In genomic region chr12:49322367-49322707, GRCh38 we compare ENCODE assay signal across 8 cellular contexts. TPM values are rescaled to one million over a fixed set of nuclear protein-coding genes. Genes with fewer than 3 reads are reported as not detected.
DNase-seq lines count a peak whose midpoint lies in the region; ATAC-seq and TF ChIP-seq lines count a peak whose summit lies in the region.

No MANE protein-coding gene starts in this region.

- no peak for DNase-seq in activated naive CD4-positive, alpha-beta T cell treated with anti-CD3 and anti-CD28 coated beads, Interleukin-2, amount 10 ng/mL, durations not matched to agents 7 days and 5 days
- DNase-seq in activated naive CD4-positive, alpha-beta T cell treated with Interleukin-2 at 50 U/mL for 16 hours, result no peak
- DNase-seq in adipocyte (ENCODE audit: low read depth), result no peak
- DNase-seq in lower leg skin (ENCODE audit: low spot score in 2 of 2), result no peak
- DNase-seq in transverse colon, result no peak
- DNase-seq in adrenal gland, result no peak
- DNase-seq in glomerular visceral epithelial cell (ENCODE audit: extremely low spot score), result no peak

- TF ChIP-seq POLR2A in lower leg skin (IDR thresholded peaks at IDR 0.05) (no peak), transverse colon (IDR thresholded peaks at IDR 0.05) (no peak), adrenal gland (IDR thresholded peaks at IDR 0.05) (no peak)

- H3K27me3 ChIP-seq in adipocyte (replicated peaks; ENCODE audit: control insufficient read depth, insufficient read depth, low read length) (no peaks in the 10 kb centered on the region), transverse colon (no peaks in the 10 kb centered on the region), adrenal gland (no peaks in the 10 kb centered on the region)

- peak overlapping the region; percentile 89 for H3K4me3 ChIP-seq in adipocyte (ENCODE audit: low read length)
- H3K4me3 ChIP-seq in lower leg skin (ENCODE audit: low read depth, poor library complexity, severe bottlenecking), result peak overlapping the region; percentile 44
- peak overlapping the region; percentile 33 to 86 (median 66) for H3K4me3 ChIP-seq in transverse colon
- H3K4me3 ChIP-seq in adrenal gland, result peak overlapping the region in 2 of 4 donors; percentile 57

- H3K36me3 ChIP-seq in adipocyte (ENCODE audit: control insufficient read depth, insufficient read depth, low read length, severe bottlenecking) (no peaks in the 10 kb centered on the region), transverse colon (no peaks in the 10 kb centered on the region), adrenal gland (replicated peaks in 1 of 2) (no peaks in the 10 kb centered on the region)

- WGBS in lower leg skin, 2 donors, result 31 to 34% methylated on average over 12 of the region's 12 CpGs
- 36 to 48% methylated on average over 11 to 12 of the region's 12 CpGs for WGBS in transverse colon (ENCODE audit: low coverage in 1 of 2), 2 donors
- WGBS in adrenal gland, 4 donors, result 42 to 53% (median 44%) methylated on average over 11 to 12 of the region's 12 CpGs

- H3K9me3 Mint-ChIP-seq in activated naive CD4-positive, alpha-beta T cell treated with anti-CD3 and anti-CD28 coated beads, Interleukin-2, amount 10 ng/mL, durations not matched to agents 7 days and 5 days, result no peaks in the 10 kb centered on the region

- H3K36me3 Mint-ChIP-seq in activated naive CD4-positive, alpha-beta T cell treated with anti-CD3 and anti-CD28 coated beads, Interleukin-2, amount 10 ng/mL, durations not matched to agents 7 days and 5 days, result peaks cover 27% of the 10 kb centered on the region

- CTCF ChIA-PET in activated naive CD4-positive, alpha-beta T cell treated with anti-CD3 and anti-CD28 coated beads, Interleukin-2, amount 10 ng/mL, durations not matched to agents 7 days and 5 days (lab: Charles Lee), result interaction anchor here (0.9 to 2.3 kb wide), 6 partner anchors 10 to 191 kb away, joined by 3 to 18 read pairs (median 7); partner anchors contain the start of genes C1QL4, DNAJC22 and PRPH

- peaks cover 42% of the 10 kb centered on the region for H3K4me1 Mint-ChIP-seq in activated naive CD4-positive, alpha-beta T cell treated with anti-CD3 and anti-CD28 coated beads, Interleukin-2, amount 10 ng/mL, durations not matched to agents 7 days and 5 days

- H3K27ac ChIP-seq in transverse colon, result peak overlapping the region; percentile 55 to 87 (median 64)
- peak overlapping the region in 1 of 5 donors; percentile 52 for H3K27ac ChIP-seq in adrenal gland

- ATAC-seq in HG02763 (IDR thresholded peaks at IDR 0.05; ENCODE audit: unreplicated experiment), result no peak

- H3K27ac Mint-ChIP-seq in activated naive CD4-positive, alpha-beta T cell treated with anti-CD3 and anti-CD28 coated beads, Interleukin-2, amount 10 ng/mL, durations not matched to agents 7 days and 5 days, result peak overlapping the region; percentile 94

- H3K9me3 ChIP-seq in adipocyte (ENCODE audit: control insufficient read depth, low read length) (no peaks in the 10 kb centered on the region), transverse colon (no peaks in the 10 kb centered on the region), adrenal gland (replicated peaks in 1 of 3) (no peaks in the 10 kb centered on the region)

- in situ Hi-C loops in transverse colon (cut with MboI; ENCODE audit: low pct_ligation_motif_present in 1 of 4, low pct_unique_long_range_greater_than_20kb in 1 of 4, low sequenced_read_pairs in 3 of 4), result no loop called here

- TF ChIP-seq CTCF in lower leg skin (IDR thresholded peaks at IDR 0.05) (no peak), transverse colon (IDR thresholded peaks at IDR 0.05) (no peak), adrenal gland (IDR thresholded peaks at IDR 0.05) (no peak)

- TF ChIP-seq EP300 in transverse colon (IDR thresholded peaks at IDR 0.05; ENCODE audit: low read depth), result no peak

- H3K4me1 ChIP-seq in adipocyte (ENCODE audit: control insufficient read depth, insufficient read depth, low read length) (peaks cover 10% of the 10 kb centered on the region), transverse colon (peaks cover 4 to 17% (median 13%) of the 10 kb centered on the region in 4 donors), adrenal gland (replicated peaks in 1 of 2) (peaks cover 0 to 12% of the 10 kb centered on the region in 2 donors)

- peak overlapping the region; percentile 88 for H3K9ac ChIP-seq in adipocyte (ENCODE audit: low read length)

- H3K27me3 Mint-ChIP-seq in activated naive CD4-positive, alpha-beta T cell treated with anti-CD3 and anti-CD28 coated beads, Interleukin-2, amount 10 ng/mL, durations not matched to agents 7 days and 5 days, result peaks cover 7% of the 10 kb centered on the region

- peak overlapping the region; percentile 98 for H3K4me3 Mint-ChIP-seq in activated naive CD4-positive, alpha-beta T cell treated with anti-CD3 and anti-CD28 coated beads, Interleukin-2, amount 10 ng/mL, durations not matched to agents 7 days and 5 days

- intact Hi-C loops in lower leg skin (cut with DNase I; ENCODE audit: low total_unique reads), result no loop called here
- intact Hi-C loops in transverse colon (cut with DNase I; ENCODE audit: low total_unique reads), result no loop called here
- intact Hi-C loops in adrenal gland (cut with DNase I), result no loop called here

RNA-seq across cellular contexts. Expression of gene TROAP, which starts 0.7 kb away (rescaled TPM):
- 10 to 100 TPM in 1 of 4 donors, 1 to 10 TPM in 3; 2.1 to 24.2 (median 6.7) TPM for total RNA-seq in lower leg skin
- total RNA-seq in transverse colon, result 100 to 1,000 TPM in 1 of 4 donors, 1 to 10 TPM in 3; 1.1 to 100 (median 2.7) TPM
- 1 to 10 TPM in 6 of 8 donors, under 1 TPM in 1, not detected in 1; 0.53 to 2.9 (median 1.8) TPM for total RNA-seq in adrenal gland
- polyA plus RNA-seq in adrenal gland, result 1 to 10 TPM; 1.1 to 1.8 (median 1.1) TPM

RNA-seq across cellular contexts. Expression of gene C1QL4, which starts 14.7 kb away (rescaled TPM):
- total RNA-seq in lower leg skin (1 to 10 TPM in 2 of 4 donors, under 1 TPM in 1, not detected in 1; 0.62 to 2.5 (median 1.1) TPM), transverse colon (not detected), adrenal gland (under 1 TPM in 2 of 8 donors, not detected in 6; 0.14 to 0.20 TPM)
- not detected for polyA plus RNA-seq in adrenal gland

RNA-seq across cellular contexts. Expression of gene DNAJC22, which starts 24.4 kb away (rescaled TPM):
- total RNA-seq in lower leg skin (under 1 TPM; 0.21 to 0.52 (median 0.35) TPM), transverse colon (10 to 100 TPM; 25.4 to 43.8 (median 39.2) TPM), adrenal gland (1 to 10 TPM in 2 of 8 donors, under 1 TPM in 6; 0.60 to 2.9 (median 0.78) TPM)
- under 1 TPM; 0.40 to 0.51 (median 0.48) TPM for polyA plus RNA-seq in adrenal gland

RNA-seq across cellular contexts. Expression of gene PRPH, which starts 27.4 kb away (rescaled TPM):
- 1 to 10 TPM in 1 of 4 donors, under 1 TPM in 2, not detected in 1; 0.19 to 1.4 (median 0.61) TPM for total RNA-seq in lower leg skin
- 10 to 100 TPM in 2 of 4 donors, 1 to 10 TPM in 2; 7.9 to 18.7 (median 10.5) TPM for total RNA-seq in transverse colon
- 1 to 10 TPM in 3 of 8 donors, under 1 TPM in 2, not detected in 3; 0.16 to 6.1 (median 2.3) TPM for total RNA-seq in adrenal gland
- polyA plus RNA-seq in adrenal gland, result 10 to 100 TPM in 1 of 3 donors, 1 to 10 TPM in 2; 5.9 to 27.8 (median 9.6) TPM

RNA-seq across cellular contexts. Expression of gene SPATS2, which starts 44.9 kb away (rescaled TPM):
- total RNA-seq in lower leg skin (10 to 100 TPM; 14.0 to 26.5 (median 19.6) TPM), transverse colon (10 to 100 TPM; 10.5 to 39.3 (median 21.0) TPM), adrenal gland (10 to 100 TPM in 6 of 8 donors, 1 to 10 TPM in 2; 4.9 to 21.4 (median 13.7) TPM)
- 10 to 100 TPM; 11.0 to 23.1 (median 19.1) TPM for polyA plus RNA-seq in adrenal gland

Comparison
In these comparisons a context has a peak if more than half of its experiments do, and no peak if none do; other contexts are left out.
1. RNA of gene DNAJC22, which starts 24.4 kb away (total RNA-seq): 25.4 to 43.8 TPM in transverse colon; 0.60 to 2.9 TPM in adrenal gland and 0.21 to 0.52 TPM in lower leg skin; every median in the first group is over 4 times any median in the second.